In the genomic region with DNA sequence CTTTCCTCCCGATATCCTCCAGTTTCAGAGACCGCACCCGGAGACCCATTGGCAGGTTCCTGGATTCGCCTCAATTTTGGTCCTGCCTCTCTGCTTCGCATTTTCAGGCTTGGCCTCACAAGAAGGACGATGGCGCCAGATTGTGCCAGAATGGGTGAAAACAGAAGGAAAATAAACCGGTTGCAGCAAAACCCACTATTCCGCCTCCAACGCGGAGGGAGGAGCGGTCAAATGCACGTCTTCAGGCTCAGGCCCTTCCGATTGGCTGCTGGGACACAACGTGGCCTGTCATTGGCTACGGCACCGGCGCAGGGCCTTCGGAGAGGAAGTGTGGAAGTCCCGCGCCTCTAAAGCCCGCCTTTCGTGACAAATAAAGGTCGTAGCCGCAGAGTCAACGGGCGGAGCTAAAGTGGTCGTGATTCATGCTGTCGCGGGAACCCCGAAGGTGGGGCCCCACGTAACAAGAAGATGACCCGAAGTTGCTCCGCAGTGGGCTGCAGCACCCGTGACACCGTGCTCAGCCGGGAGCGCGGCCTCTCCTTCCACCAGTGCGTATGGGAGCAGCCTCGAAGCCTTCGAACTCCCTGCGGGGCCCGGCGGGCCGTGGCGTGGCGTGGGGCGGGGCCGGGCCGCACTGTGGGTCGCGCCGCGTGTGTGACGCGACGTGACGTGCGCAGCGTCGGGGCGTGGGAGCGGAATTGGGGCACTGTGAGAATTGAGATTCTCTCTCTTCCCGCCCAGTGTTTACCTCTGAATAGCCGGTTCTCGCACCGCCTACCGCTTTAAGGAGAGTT, we compare ENCODE assay signal across 1 cellular context.
A peak's percentile ranks its signal among the peaks of the same experiment; 100 is the strongest.
TF ChIP-seq lines count a peak whose summit lies in the region.

THAP9 (plus strand) TSS at position 401 of the 794 bp plus-strand sequence; CDS start at position 469, 68 bp downstream.

TF ChIP-seq in HepG2, 621 proteins besides CTCF, POLR2A, EP300 and RAD21 (continued from another document and continues in another):
- TF ChIP-seq, protein P1, sequence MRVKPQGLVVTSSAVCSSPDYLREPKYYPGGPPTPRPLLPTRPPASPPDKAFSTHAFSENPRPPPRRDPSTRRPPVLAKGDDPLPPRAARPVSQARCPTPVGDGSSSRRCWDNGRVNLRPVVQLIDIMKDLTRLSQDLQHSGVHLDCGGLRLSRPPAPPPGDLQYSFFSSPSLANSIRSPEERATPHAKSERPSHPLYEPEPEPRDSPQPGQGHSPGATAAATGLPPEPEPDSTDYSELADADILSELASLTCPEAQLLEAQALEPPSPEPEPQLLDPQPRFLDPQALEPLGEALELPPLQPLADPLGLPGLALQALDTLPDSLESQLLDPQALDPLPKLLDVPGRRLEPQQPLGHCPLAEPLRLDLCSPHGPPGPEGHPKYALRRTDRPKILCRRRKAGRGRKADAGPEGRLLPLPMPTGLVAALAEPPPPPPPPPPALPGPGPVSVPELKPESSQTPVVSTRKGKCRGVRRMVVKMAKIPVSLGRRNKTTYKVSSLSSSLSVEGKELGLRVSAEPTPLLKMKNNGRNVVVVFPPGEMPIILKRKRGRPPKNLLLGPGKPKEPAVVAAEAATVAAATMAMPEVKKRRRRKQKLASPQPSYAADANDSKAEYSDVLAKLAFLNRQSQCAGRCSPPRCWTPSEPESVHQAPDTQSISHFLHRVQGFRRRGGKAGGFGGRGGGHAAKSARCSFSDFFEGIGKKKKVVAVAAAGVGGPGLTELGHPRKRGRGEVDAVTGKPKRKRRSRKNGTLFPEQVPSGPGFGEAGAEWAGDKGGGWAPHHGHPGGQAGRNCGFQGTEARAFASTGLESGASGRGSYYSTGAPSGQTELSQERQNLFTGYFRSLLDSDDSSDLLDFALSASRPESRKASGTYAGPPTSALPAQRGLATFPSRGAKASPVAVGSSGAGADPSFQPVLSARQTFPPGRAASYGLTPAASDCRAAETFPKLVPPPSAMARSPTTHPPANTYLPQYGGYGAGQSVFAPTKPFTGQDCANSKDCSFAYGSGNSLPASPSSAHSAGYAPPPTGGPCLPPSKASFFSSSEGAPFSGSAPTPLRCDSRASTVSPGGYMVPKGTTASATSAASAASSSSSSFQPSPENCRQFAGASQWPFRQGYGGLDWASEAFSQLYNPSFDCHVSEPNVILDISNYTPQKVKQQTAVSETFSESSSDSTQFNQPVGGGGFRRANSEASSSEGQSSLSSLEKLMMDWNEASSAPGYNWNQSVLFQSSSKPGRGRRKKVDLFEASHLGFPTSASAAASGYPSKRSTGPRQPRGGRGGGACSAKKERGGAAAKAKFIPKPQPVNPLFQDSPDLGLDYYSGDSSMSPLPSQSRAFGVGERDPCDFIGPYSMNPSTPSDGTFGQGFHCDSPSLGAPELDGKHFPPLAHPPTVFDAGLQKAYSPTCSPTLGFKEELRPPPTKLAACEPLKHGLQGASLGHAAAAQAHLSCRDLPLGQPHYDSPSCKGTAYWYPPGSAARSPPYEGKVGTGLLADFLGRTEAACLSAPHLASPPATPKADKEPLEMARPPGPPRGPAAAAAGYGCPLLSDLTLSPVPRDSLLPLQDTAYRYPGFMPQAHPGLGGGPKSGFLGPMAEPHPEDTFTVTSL (CRISPR knock-in tag; IDR thresholded peaks at IDR 0.05; ENCODE audit: borderline replicate concordance): peak; percentile 17; the same call in 1 of the 2 replicates
- TF ChIP-seq AGO1 (IDR thresholded peaks at IDR 0.05; ENCODE audit: low read depth, low read length, poor library complexity, severe bottlenecking): peak; percentile 63
- TF ChIP-seq EED (CRISPR knock-in tag; IDR thresholded peaks at IDR 0.05): peak; percentile 87
- TF ChIP-seq HCFC1 (IDR thresholded peaks at IDR 0.05; ENCODE audit: low read depth, low read length): 0 out of 2 replicates have a peak, but pooled peaks have one; percentile 5
- TF ChIP-seq ZNF431 (CRISPR knock-in tag; IDR thresholded peaks at IDR 0.05; ENCODE audit: borderline replicate concordance, low read depth): peak; percentile 40; the same call in 1 of the 2 replicates
- no peak for TF ChIP-seq ZNF564 (CRISPR knock-in tag; IDR thresholded peaks at IDR 0.05)
- peak; percentile 88 for TF ChIP-seq ZNF883 (CRISPR knock-in tag; IDR thresholded peaks at IDR 0.05; ENCODE audit: not compliant biosample characterization)
- TF ChIP-seq ZNF441 (CRISPR knock-in tag; IDR thresholded peaks at IDR 0.05; ENCODE audit: borderline replicate concordance): peak; percentile 47; the same call in 1 of the 2 replicates
- peak; percentile 53; the same call in 1 of the 2 replicates for TF ChIP-seq ZNF724P (CRISPR knock-in tag; IDR thresholded peaks at IDR 0.05; ENCODE audit: borderline replicate concordance)
- TF ChIP-seq RCOR2 (CRISPR knock-in tag; IDR thresholded peaks at IDR 0.05): peak; percentile 21; the same call in 1 of the 2 replicates
- no peak for TF ChIP-seq TEAD2 (CRISPR knock-in tag; IDR thresholded peaks at IDR 0.05)
- peak; percentile 86 for TF ChIP-seq BORCS8-MEF2B (CRISPR knock-in tag; IDR thresholded peaks at IDR 0.05)
- TF ChIP-seq YY1 (IDR thresholded peaks at IDR 0.05; ENCODE audit: insufficient read depth, insufficient replicate concordance, low read depth, low read length): peak; percentile 29
- no peak for TF ChIP-seq RARG (CRISPR knock-in tag; IDR thresholded peaks at IDR 0.05; ENCODE audit: low read depth)
- TF ChIP-seq ZNF12 (CRISPR knock-in tag; IDR thresholded peaks at IDR 0.05): no peak
- TF ChIP-seq, protein P2, sequence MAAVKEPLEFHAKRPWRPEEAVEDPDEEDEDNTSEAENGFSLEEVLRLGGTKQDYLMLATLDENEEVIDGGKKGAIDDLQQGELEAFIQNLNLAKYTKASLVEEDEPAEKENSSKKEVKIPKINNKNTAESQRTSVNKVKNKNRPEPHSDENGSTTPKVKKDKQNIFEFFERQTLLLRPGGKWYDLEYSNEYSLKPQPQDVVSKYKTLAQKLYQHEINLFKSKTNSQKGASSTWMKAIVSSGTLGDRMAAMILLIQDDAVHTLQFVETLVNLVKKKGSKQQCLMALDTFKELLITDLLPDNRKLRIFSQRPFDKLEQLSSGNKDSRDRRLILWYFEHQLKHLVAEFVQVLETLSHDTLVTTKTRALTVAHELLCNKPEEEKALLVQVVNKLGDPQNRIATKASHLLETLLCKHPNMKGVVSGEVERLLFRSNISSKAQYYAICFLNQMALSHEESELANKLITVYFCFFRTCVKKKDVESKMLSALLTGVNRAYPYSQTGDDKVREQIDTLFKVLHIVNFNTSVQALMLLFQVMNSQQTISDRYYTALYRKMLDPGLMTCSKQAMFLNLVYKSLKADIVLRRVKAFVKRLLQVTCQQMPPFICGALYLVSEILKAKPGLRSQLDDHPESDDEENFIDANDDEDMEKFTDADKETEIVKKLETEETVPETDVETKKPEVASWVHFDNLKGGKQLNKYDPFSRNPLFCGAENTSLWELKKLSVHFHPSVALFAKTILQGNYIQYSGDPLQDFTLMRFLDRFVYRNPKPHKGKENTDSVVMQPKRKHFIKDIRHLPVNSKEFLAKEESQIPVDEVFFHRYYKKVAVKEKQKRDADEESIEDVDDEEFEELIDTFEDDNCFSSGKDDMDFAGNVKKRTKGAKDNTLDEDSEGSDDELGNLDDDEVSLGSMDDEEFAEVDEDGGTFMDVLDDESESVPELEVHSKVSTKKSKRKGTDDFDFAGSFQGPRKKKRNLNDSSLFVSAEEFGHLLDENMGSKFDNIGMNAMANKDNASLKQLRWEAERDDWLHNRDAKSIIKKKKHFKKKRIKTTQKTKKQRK (IDR thresholded peaks at IDR 0.05; ENCODE audit: low read length): no peak
- TF ChIP-seq, protein P3, sequence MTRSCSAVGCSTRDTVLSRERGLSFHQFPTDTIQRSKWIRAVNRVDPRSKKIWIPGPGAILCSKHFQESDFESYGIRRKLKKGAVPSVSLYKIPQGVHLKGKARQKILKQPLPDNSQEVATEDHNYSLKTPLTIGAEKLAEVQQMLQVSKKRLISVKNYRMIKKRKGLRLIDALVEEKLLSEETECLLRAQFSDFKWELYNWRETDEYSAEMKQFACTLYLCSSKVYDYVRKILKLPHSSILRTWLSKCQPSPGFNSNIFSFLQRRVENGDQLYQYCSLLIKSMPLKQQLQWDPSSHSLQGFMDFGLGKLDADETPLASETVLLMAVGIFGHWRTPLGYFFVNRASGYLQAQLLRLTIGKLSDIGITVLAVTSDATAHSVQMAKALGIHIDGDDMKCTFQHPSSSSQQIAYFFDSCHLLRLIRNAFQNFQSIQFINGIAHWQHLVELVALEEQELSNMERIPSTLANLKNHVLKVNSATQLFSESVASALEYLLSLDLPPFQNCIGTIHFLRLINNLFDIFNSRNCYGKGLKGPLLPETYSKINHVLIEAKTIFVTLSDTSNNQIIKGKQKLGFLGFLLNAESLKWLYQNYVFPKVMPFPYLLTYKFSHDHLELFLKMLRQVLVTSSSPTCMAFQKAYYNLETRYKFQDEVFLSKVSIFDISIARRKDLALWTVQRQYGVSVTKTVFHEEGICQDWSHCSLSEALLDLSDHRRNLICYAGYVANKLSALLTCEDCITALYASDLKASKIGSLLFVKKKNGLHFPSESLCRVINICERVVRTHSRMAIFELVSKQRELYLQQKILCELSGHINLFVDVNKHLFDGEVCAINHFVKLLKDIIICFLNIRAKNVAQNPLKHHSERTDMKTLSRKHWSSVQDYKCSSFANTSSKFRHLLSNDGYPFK (CRISPR knock-in tag; IDR thresholded peaks at IDR 0.05; ENCODE audit: borderline replicate concordance): peak; percentile 68; the same call in 1 of the 2 replicates
- no peak for TF ChIP-seq JUN (CRISPR knock-in tag; IDR thresholded peaks at IDR 0.05)
- no peak for TF ChIP-seq ZNF260 (CRISPR knock-in tag; IDR thresholded peaks at IDR 0.05; ENCODE audit: borderline replicate concordance, low read depth)
- no peak; the same call in 1 of the 2 replicates for TF ChIP-seq STAT6 (CRISPR knock-in tag; IDR thresholded peaks at IDR 0.05; ENCODE audit: borderline replicate concordance)
- peak; percentile 60; the same call in 1 of the 2 replicates for TF ChIP-seq ZNF224 (CRISPR knock-in tag; IDR thresholded peaks at IDR 0.05)
- no peak for TF ChIP-seq TBP (CRISPR knock-in tag; IDR thresholded peaks at IDR 0.05)
- TF ChIP-seq, protein P4, sequence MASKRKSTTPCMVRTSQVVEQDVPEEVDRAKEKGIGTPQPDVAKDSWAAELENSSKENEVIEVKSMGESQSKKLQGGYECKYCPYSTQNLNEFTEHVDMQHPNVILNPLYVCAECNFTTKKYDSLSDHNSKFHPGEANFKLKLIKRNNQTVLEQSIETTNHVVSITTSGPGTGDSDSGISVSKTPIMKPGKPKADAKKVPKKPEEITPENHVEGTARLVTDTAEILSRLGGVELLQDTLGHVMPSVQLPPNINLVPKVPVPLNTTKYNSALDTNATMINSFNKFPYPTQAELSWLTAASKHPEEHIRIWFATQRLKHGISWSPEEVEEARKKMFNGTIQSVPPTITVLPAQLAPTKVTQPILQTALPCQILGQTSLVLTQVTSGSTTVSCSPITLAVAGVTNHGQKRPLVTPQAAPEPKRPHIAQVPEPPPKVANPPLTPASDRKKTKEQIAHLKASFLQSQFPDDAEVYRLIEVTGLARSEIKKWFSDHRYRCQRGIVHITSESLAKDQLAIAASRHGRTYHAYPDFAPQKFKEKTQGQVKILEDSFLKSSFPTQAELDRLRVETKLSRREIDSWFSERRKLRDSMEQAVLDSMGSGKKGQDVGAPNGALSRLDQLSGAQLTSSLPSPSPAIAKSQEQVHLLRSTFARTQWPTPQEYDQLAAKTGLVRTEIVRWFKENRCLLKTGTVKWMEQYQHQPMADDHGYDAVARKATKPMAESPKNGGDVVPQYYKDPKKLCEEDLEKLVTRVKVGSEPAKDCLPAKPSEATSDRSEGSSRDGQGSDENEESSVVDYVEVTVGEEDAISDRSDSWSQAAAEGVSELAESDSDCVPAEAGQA (IDR thresholded peaks at IDR 0.05; ENCODE audit: low read depth): peak; percentile 93
- TF ChIP-seq, protein P4 (CRISPR knock-in tag; IDR thresholded peaks at IDR 0.05; ENCODE audit: borderline replicate concordance): no peak
- no peak for TF ChIP-seq HNRNPH1 (optimal IDR thresholded peaks at IDR 0.05; ENCODE audit: low read depth, low read length)
- TF ChIP-seq ZBTB39 (CRISPR knock-in tag; IDR thresholded peaks at IDR 0.05): no peak
